ENCODE assay signal across 9 cellular contexts in the genomic region with DNA sequence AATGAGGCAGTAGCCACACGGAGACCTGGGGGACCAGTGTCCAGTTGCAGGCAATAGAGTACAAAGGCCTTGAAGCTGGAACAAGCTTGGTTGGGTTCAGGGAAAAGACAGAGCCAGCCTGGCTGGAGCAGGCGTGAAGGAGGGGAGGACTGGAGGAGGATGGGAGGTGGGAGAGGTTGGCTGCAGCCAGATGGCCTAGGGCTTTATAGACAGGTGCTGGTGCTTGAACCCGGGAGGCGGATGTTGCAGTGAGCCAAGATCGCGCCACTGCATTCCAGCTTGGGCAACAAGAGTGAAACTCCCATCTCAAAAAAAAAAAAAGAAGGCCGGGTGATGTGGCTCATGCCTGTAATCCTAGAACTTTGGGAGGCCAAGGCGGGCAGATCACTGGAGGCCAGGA. TPM values are rescaled to one million over a fixed set of nuclear protein-coding genes. Genes with fewer than 3 reads are reported as not detected.
DNase-seq lines count a peak whose midpoint lies in the region; ATAC-seq and TF ChIP-seq lines count a peak whose summit lies in the region.
"Had no signal": no experiment of that assay in that cellular context is flagged by ENCODE, and none has a peak within 500 bp of the region (broad histone marks: within the 10 kb centered on the region; RNA-seq: fewer than 3 reads in every experiment).

No MANE protein-coding gene starts in this region.

- ATAC-seq in upper lobe of left lung (ENCODE audit: low FRiP score in 2 of 2), result no peak
- no peak for ATAC-seq in HG02885 (IDR thresholded peaks at IDR 0.05; ENCODE audit: poor library complexity, unreplicated experiment)

- H3K9me3 ChIP-seq in cardiac muscle cell (ENCODE audit: low read depth), result no peaks in the 10 kb centered on the region
- H3K9me3 ChIP-seq in upper lobe of left lung, result no peaks in the 10 kb centered on the region

- H3K27me3 Mint-ChIP-seq in activated T-helper 1 cell treated with anti-CD3 and anti-CD28 coated beads, Interleukin-12 subunit alpha, Interleukin-12 subunit beta, Interleukin-2, Interleukin-4 antibody, amounts not matched to agents 30 ng/mL and 10 ng/mL and 1 ng/mL, durations not matched to agents 14 hours and 24 hours and 36 hours (ENCODE audit: insufficient read depth), result no peaks in the 10 kb centered on the region

- H3K4me1 ChIP-seq in cardiac muscle cell (ENCODE audit: low read depth) (peaks cover 41% of the 10 kb centered on the region), upper lobe of left lung (peaks cover 16 to 55% (median 32%) of the 10 kb centered on the region in 4 donors)

- H3K4me3 ChIP-seq in cardiac muscle cell (no peak overlapping the region), upper lobe of left lung (peak overlapping the region in 3 of 4 donors; percentile 68 to 78 (median 76)), brain microvascular endothelial cell (ENCODE audit: low read depth, low read length) (no peak overlapping the region)

- no peaks in the 10 kb centered on the region for H3K36me3 Mint-ChIP-seq in activated T-helper 1 cell treated with anti-CD3 and anti-CD28 coated beads, Interleukin-12 subunit alpha, Interleukin-12 subunit beta, Interleukin-2, Interleukin-4 antibody, amounts not matched to agents 30 ng/mL and 10 ng/mL and 1 ng/mL, durations not matched to agents 14 hours and 24 hours and 36 hours (ENCODE audit: low read depth)

- H3K9me3 Mint-ChIP-seq in activated T-helper 1 cell treated with anti-CD3 and anti-CD28 coated beads, Interleukin-12 subunit alpha, Interleukin-12 subunit beta, Interleukin-2, Interleukin-4 antibody, amounts not matched to agents 30 ng/mL and 10 ng/mL and 1 ng/mL, durations not matched to agents 14 hours and 24 hours and 36 hours, result no peaks in the 10 kb centered on the region

- TF ChIP-seq POLR2A in upper lobe of left lung (IDR thresholded peaks at IDR 0.05), result no peak

- H3K36me3 ChIP-seq in cardiac muscle cell (no peaks in the 10 kb centered on the region), upper lobe of left lung (no peaks in the 10 kb centered on the region), brain microvascular endothelial cell (replicated peaks) (no peaks in the 10 kb centered on the region)

- DNase-seq in cardiac muscle cell (ENCODE audit: low read depth in 1 of 2, low spot score in 1 of 2), result no peak
- no peak for DNase-seq in cardiac septum (ENCODE audit: low spot score)
- no peak for DNase-seq in activated T-helper 1 cell treated with anti-CD3 and anti-CD28 coated beads, Interleukin-12 subunit alpha, Interleukin-12 subunit beta, Interleukin-2, Interleukin-4 antibody, amounts not matched to agents 30 ng/mL and 10 ng/mL and 1 ng/mL, durations not matched to agents 14 hours and 24 hours and 36 hours (ENCODE audit: low spot score)
- peak; percentile 87 for DNase-seq in left kidney (ENCODE audit: low read depth, low spot score)
- DNase-seq in upper lobe of left lung, result peak in 1 of 2 donors; percentile 63
- DNase-seq in brain microvascular endothelial cell, result no peak
- no peak for DNase-seq in middle frontal gyrus (ENCODE audit: extremely low spot score, low spot score)

- intact Hi-C loops in cardiac septum (cut with DNase I), result no loop called here
- intact Hi-C loops in activated T-helper 1 cell treated with anti-CD3 and anti-CD28 coated beads, Interleukin-12 subunit alpha, Interleukin-12 subunit beta, Interleukin-2, Interleukin-4 antibody, amounts not matched to agents 30 ng/mL and 10 ng/mL and 1 ng/mL, durations not matched to agents 14 hours and 24 hours and 36 hours (cut with micrococcal nuclease), result no loop called here

- H3K27me3 ChIP-seq in cardiac muscle cell (no peaks in the 10 kb centered on the region), upper lobe of left lung (no peaks in the 10 kb centered on the region), brain microvascular endothelial cell (replicated peaks) (no peaks in the 10 kb centered on the region)

- whole genome bisulfite sequencing in upper lobe of left lung, 2 donors, result 62 to 81% methylated on average over 8 of the region's 8 CpGs

- H3K27ac ChIP-seq in cardiac muscle cell, result peak overlapping the region; percentile 87
- peak overlapping the region; percentile 91 to 97 (median 96) for H3K27ac ChIP-seq in upper lobe of left lung
- H3K27ac ChIP-seq in brain microvascular endothelial cell, result no peak overlapping the region

- peaks cover 57% of the 10 kb centered on the region for H3K4me1 Mint-ChIP-seq in activated T-helper 1 cell treated with anti-CD3 and anti-CD28 coated beads, Interleukin-12 subunit alpha, Interleukin-12 subunit beta, Interleukin-2, Interleukin-4 antibody, amounts not matched to agents 30 ng/mL and 10 ng/mL and 1 ng/mL, durations not matched to agents 14 hours and 24 hours and 36 hours (ENCODE audit: low read depth)

- TF ChIP-seq EP300 in upper lobe of left lung (IDR thresholded peaks at IDR 0.05), result no peak

- peak overlapping the region; percentile 93 for H3K27ac Mint-ChIP-seq in activated T-helper 1 cell treated with anti-CD3 and anti-CD28 coated beads, Interleukin-12 subunit alpha, Interleukin-12 subunit beta, Interleukin-2, Interleukin-4 antibody, amounts not matched to agents 30 ng/mL and 10 ng/mL and 1 ng/mL, durations not matched to agents 14 hours and 24 hours and 36 hours

- TF ChIP-seq CTCF in cardiac muscle cell (IDR thresholded peaks at IDR 0.05; ENCODE audit: low read depth, low read length), result no peak
- TF ChIP-seq CTCF in upper lobe of left lung (IDR thresholded peaks at IDR 0.05), result no peak
- TF ChIP-seq CTCF in brain microvascular endothelial cell (IDR thresholded peaks at IDR 0.05; ENCODE audit: low read depth, low read length, missing control alignments), result no peak

- in situ Hi-C loops in brain microvascular endothelial cell (cut with HindIII; ENCODE audit: low pct_ligation_motif_present, low sequenced_read_pairs), result no loop called here

- H3K4me3 Mint-ChIP-seq in activated T-helper 1 cell treated with anti-CD3 and anti-CD28 coated beads, Interleukin-12 subunit alpha, Interleukin-12 subunit beta, Interleukin-2, Interleukin-4 antibody, amounts not matched to agents 30 ng/mL and 10 ng/mL and 1 ng/mL, durations not matched to agents 14 hours and 24 hours and 36 hours, result peak overlapping the region; percentile 94

RNA-seq across cellular contexts. Expression of a gene that starts 1.7 kb away (rescaled TPM):
- total RNA-seq in cardiac muscle cell (420 and 443 TPM in 2 replicates), cardiac septum (17.3 TPM), upper lobe of left lung (100 to 1,000 TPM; 192 to 583 (median 317) TPM)
- 455 and 606 TPM in 2 replicates for polyA plus RNA-seq in cardiac muscle cell
- 79.6 and 86.8 TPM in 2 replicates for total RNA-seq in activated T-helper 1 cell treated with anti-CD3 and anti-CD28 coated beads, Interleukin-12 subunit alpha, Interleukin-12 subunit beta, Interleukin-2, Interleukin-4 antibody, amounts not matched to agents 30 ng/mL and 10 ng/mL and 1 ng/mL, durations not matched to agents 14 hours and 24 hours and 36 hours

RNA-seq across cellular contexts. Expression of a gene that starts 9.9 kb away (rescaled TPM):
- total RNA-seq in cardiac muscle cell, result 6.7 and 12.8 TPM in 2 replicates
- 23.6 and 56.4 TPM in 2 replicates for polyA plus RNA-seq in cardiac muscle cell
- 23.9 TPM for total RNA-seq in cardiac septum
- 65.1 and 66.9 TPM in 2 replicates for total RNA-seq in activated T-helper 1 cell treated with anti-CD3 and anti-CD28 coated beads, Interleukin-12 subunit alpha, Interleukin-12 subunit beta, Interleukin-2, Interleukin-4 antibody, amounts not matched to agents 30 ng/mL and 10 ng/mL and 1 ng/mL, durations not matched to agents 14 hours and 24 hours and 36 hours
- 100 to 1,000 TPM in 3 of 6 donors, 10 to 100 TPM in 3; 71.2 to 236 (median 96.2) TPM for total RNA-seq in upper lobe of left lung

RNA-seq across cellular contexts. Expression of a gene that starts 38.0 kb away (rescaled TPM):
- total RNA-seq in cardiac muscle cell (0.49 and 0.77 TPM in 2 replicates), cardiac septum (2.0 TPM), upper lobe of left lung (100 to 1,000 TPM in 4 of 6 donors, 10 to 100 TPM in 2; 65.0 to 251 (median 144) TPM)
- polyA plus RNA-seq in cardiac muscle cell, result 0.87 and 2.7 TPM in 2 replicates
- total RNA-seq in activated T-helper 1 cell treated with anti-CD3 and anti-CD28 coated beads, Interleukin-12 subunit alpha, Interleukin-12 subunit beta, Interleukin-2, Interleukin-4 antibody, amounts not matched to agents 30 ng/mL and 10 ng/mL and 1 ng/mL, durations not matched to agents 14 hours and 24 hours and 36 hours, result 0.71 TPM in 1 of 2 replicates, not detected in the other
- total RNA-seq: fibroblast of lung had no signal
- polyA plus RNA-seq: fibroblast of lung had no signal

RNA-seq across cellular contexts. Expression of a gene that starts 42.0 kb away (rescaled TPM):
- total RNA-seq in cardiac muscle cell (7.8 and 9.6 TPM in 2 replicates), cardiac septum (0.51 TPM), upper lobe of left lung (under 1 TPM in 2 of 6 donors, not detected in 4; 0.40 to 0.46 TPM)
- polyA plus RNA-seq in cardiac muscle cell, result 4.9 and 6.5 TPM in 2 replicates
- total RNA-seq in activated T-helper 1 cell treated with anti-CD3 and anti-CD28 coated beads, Interleukin-12 subunit alpha, Interleukin-12 subunit beta, Interleukin-2, Interleukin-4 antibody, amounts not matched to agents 30 ng/mL and 10 ng/mL and 1 ng/mL, durations not matched to agents 14 hours and 24 hours and 36 hours, result 1.4 and 1.7 TPM in 2 replicates

RNA-seq across cellular contexts. Expression of a gene that starts 49.7 kb away (rescaled TPM):
- 61.5 and 90.2 TPM in 2 replicates for total RNA-seq in cardiac muscle cell
- 129 and 140 TPM in 2 replicates for polyA plus RNA-seq in cardiac muscle cell
- total RNA-seq in cardiac septum, result 27.6 TPM
- 89.8 and 96.0 TPM in 2 replicates for total RNA-seq in activated T-helper 1 cell treated with anti-CD3 and anti-CD28 coated beads, Interleukin-12 subunit alpha, Interleukin-12 subunit beta, Interleukin-2, Interleukin-4 antibody, amounts not matched to agents 30 ng/mL and 10 ng/mL and 1 ng/mL, durations not matched to agents 14 hours and 24 hours and 36 hours
- total RNA-seq in upper lobe of left lung, result 10 to 100 TPM; 15.3 to 45.8 (median 29.8) TPM

Comparison
In these comparisons a context has a peak if more than half of its experiments do, and no peak if none do; other contexts are left out.
1. H3K4me3 ChIP-seq: peak in upper lobe of left lung (3 of 4); none in cardiac muscle cell (single experiment) and brain microvascular endothelial cell (single experiment).
2. RNA of a gene that starts 38.0 kb away (total RNA-seq): 65.0 to 251 TPM in upper lobe of left lung; 2.0 TPM in cardiac septum (single experiment), 0.49 to 0.77 TPM in cardiac muscle cell and 0.71 TPM in activated T-helper 1 cell treated with anti-CD3 and anti-CD28 coated beads, Interleukin-12 subunit alpha, Interleukin-12 subunit beta, Interleukin-2, Interleukin-4 antibody, amounts not matched to agents 30 ng/mL and 10 ng/mL and 1 ng/mL, durations not matched to agents 14 hours and 24 hours and 36 hours; every median in the first group is over 10 times any median in the second.